Comparison of ENCODE assay signal across 9 cellular contexts in the genomic region with DNA sequence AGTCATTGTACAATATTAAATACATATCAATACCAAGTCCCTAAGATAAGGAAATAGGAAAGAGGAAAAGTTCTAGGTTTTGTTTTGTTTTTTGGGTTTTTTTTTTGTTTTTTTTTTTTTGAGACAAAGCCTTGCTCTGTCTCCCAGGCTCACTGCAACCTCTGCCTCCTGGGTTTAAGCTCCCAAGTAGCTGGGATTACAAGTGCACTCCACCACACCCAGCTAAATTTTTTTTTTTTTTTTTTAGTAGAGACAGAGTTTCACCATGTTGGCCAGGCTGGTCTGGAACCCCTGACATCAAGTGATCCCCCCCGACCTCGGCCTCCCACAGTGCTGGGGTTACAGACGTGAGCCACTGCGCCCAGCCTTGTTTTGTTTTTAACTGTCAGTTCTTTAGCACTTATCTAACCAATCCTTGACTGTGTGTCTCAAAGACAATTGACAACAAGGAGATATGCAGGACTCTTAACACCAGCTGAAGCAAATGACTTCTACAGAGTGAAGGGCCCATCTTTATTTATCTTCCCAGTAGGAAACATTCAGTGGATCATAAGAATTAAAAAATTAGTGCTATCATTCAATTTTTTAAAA.
"Had no signal": no experiment of that assay in that cellular context is flagged by ENCODE, and none has a peak within 500 bp of the region (broad histone marks: within the 10 kb centered on the region; RNA-seq: fewer than 3 reads in every experiment).

No MANE protein-coding gene starts in this region.

- H3K4me3 ChIP-seq: GM23248, HAP-1 had no signal

- H3K9ac ChIP-seq: GM23248 had no signal

- ATAC-seq: HCT116 had no signal

- DNase-seq: GM23248, GOT3, H7, HFFc6, IMR-90, KBM-7 had no signal

- H3K4me3 Mint-ChIP-seq: HFFc6 had no signal

- H3K9me3 ChIP-seq: HAP-1 had no signal

- H2AFZ ChIP-seq: GM23248 had no signal

- H3K36me3 ChIP-seq: HAP-1 had no signal

- H3K27ac ChIP-seq: GM23248 had no signal

- H3K9me3 Mint-ChIP-seq: HFFc6 had no signal

- FAIRE-seq: HTR-8/SVneo had no signal

- H3K27ac Mint-ChIP-seq: HFFc6 had no signal
